Comparison of ENCODE assay signal across 9 cellular contexts in genomic region chr14:103057028-103057371, GRCh38. TPM values are rescaled to one million over a fixed set of nuclear protein-coding genes. Genes with fewer than 3 reads are reported as not detected.
DNase-seq lines count a peak whose midpoint lies in the region; ATAC-seq and TF ChIP-seq lines count a peak whose summit lies in the region.
"Had no signal": no experiment of that assay in that cellular context is flagged by ENCODE, and none has a peak within 500 bp of the region (broad histone marks: within the 10 kb centered on the region; RNA-seq: fewer than 3 reads in every experiment).

No MANE protein-coding gene starts in this region.

- TF ChIP-seq POLR2A in NB4 (IDR thresholded peaks at IDR 0.05; ENCODE audit: extremely low read depth, insufficient read length), result no peak

- TF ChIP-seq CTCF in NB4 (IDR thresholded peaks at IDR 0.05; ENCODE audit: low read depth, low read length) (no peak), neural crest cell (conservative IDR thresholded peaks at IDR 0.05) (no peak)

- H3K27ac Mint-ChIP-seq in neural crest cell (ENCODE audit: unreplicated experiment), result no peak overlapping the region

- DNase-seq in NB4 (ENCODE audit: low read depth), result peak; percentile 49
- no peak for DNase-seq in epithelial cell of prostate (ENCODE audit: low read depth, low spot score)
- DNase-seq in neural crest cell (ENCODE audit: low read depth, low spot score), result peak; percentile 26
- no peak for DNase-seq in OCI-M2 (lab: John Stamatoyannopoulos, UW; ENCODE audit: unreplicated experiment)
- no peak for DNase-seq in NCI-H2171 treated with DMSO at 0.1 percent for 48 hours (lab: John Stamatoyannopoulos, UW)
- no peak for DNase-seq in NCI-H446 treated with DMSO at 0.1 percent for 48 hours (lab: John Stamatoyannopoulos, UW)

- H3K4me3 ChIP-seq in NB4 (ENCODE audit: low read depth, low read length), result peak overlapping the region; percentile 64

- H3K27me3 Mint-ChIP-seq in neural crest cell (ENCODE audit: low read depth), result no peaks in the 10 kb centered on the region

- ATAC-seq in GM19372 (IDR thresholded peaks at IDR 0.05; ENCODE audit: low read depth, unreplicated experiment), result peak; percentile 24
- no peak for ATAC-seq in HG02642 (IDR thresholded peaks at IDR 0.05; ENCODE audit: poor library complexity, unreplicated experiment)

- H3K4me3 Mint-ChIP-seq in neural crest cell, result peak overlapping the region; percentile 88

- H3K36me3 Mint-ChIP-seq in neural crest cell (ENCODE audit: low read depth), result no peaks in the 10 kb centered on the region

- H3K27ac ChIP-seq in epithelial cell of prostate, result peak overlapping the region; percentile 88

- no peaks in the 10 kb centered on the region for H3K9me3 Mint-ChIP-seq in neural crest cell

- H3K4me1 Mint-ChIP-seq in neural crest cell, result peaks cover 36% of the 10 kb centered on the region

RNA-seq across cellular contexts. Expression of gene CDC42BPB, which starts 0.3 kb away (rescaled TPM):
- total RNA-seq in neural crest cell, result 94.4 and 94.8 TPM in 2 replicates

RNA-seq across cellular contexts. Expression of gene LBHD2, which starts 27.0 kb away (rescaled TPM):
- not detected in 2 replicates for total RNA-seq in neural crest cell
- total RNA-seq: T-helper 2 cell treated with Interferon-gamma antibody and Interleukin-4, amounts not matched to agents 100 ng/mL and 5 ng/mL, for 36 hours had no signal

RNA-seq across cellular contexts. Expression of gene EXOC3L4, which starts 37.5 kb away (rescaled TPM):
- not detected in 2 replicates for total RNA-seq in neural crest cell
- total RNA-seq: T-helper 2 cell treated with Interferon-gamma antibody and Interleukin-4, amounts not matched to agents 100 ng/mL and 5 ng/mL, for 36 hours had no signal

Comparison
In these comparisons a context has a peak if more than half of its experiments do, and no peak if none do; other contexts are left out.
1. DNase-seq: peak in NB4 (single experiment) and neural crest cell (single experiment); none in epithelial cell of prostate (single experiment), OCI-M2 (single experiment), NCI-H2171 treated with DMSO at 0.1 percent for 48 hours (single experiment) and NCI-H446 treated with DMSO at 0.1 percent for 48 hours (single experiment).